ENCODE assay signal across 8 cellular contexts in the genomic region with DNA sequence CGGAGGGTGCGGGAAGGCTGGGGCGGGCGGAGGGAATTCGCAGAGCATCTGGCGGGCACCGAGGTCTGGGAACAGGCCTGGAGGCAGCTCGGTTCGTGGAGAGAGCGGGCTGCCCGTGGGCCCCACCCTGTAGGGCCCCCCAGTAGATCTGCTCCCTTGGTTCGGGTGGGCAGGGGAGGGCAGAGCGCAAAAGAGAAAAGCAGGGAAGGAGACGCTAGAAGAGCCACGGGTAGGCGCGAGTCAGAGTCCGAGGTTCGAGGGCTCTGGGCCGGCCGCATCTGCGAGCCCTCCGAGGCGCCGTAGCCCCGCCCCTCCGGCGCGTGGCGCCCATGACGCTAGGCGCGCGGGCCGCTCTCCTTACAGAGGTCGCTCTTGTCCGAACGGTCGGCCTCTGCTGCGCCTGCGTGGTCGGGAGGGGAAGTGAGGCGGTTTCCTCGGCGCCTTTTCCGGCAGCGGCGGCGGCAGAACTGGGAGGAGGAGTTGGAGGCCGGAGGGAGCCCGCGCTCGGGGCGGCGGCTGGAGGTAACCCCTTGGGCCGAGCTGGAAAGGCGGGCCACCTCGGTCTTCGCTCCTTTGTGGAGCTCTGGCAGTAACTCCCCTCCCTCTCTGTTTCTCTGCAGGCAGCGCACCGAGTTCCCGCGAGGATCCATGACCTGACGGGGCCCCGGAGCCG. TPM values are rescaled to one million over a fixed set of nuclear protein-coding genes. Genes with fewer than 3 reads are reported as not detected.
A peak's percentile ranks its signal among the peaks of the same experiment; 100 is the strongest.
DNase-seq lines count a peak whose midpoint lies in the region; ATAC-seq and TF ChIP-seq lines count a peak whose summit lies in the region.

A gene (plus strand): TSS at position 447 of the 673 bp plus-strand sequence. CDS start 655 bp downstream, outside the sequence.

- H3K9ac ChIP-seq in SK-N-SH = peak within 1 kb of the TSS; percentile 98

- peak within 1 kb of the TSS; percentile 23 for H2AFZ ChIP-seq in SK-N-SH (ENCODE audit: low read depth)

- H3K9me3 Mint-ChIP-seq in activated naive CD4-positive, alpha-beta T cell treated with anti-CD3 and anti-CD28 coated beads, Interleukin-2, amount 50 U/mL, for 24 hours = no peaks in the 10 kb centered on the region

- H3K4me1 ChIP-seq in SK-N-SH (ENCODE audit: control insufficient read depth in 1 of 2, insufficient read depth in 2 of 2, low read depth in 1 of 2, low read length in 1 of 2) (peaks cover 12 to 19% of the 10 kb centered on the region in 2 experiments), testis (peaks cover 26% of the 10 kb centered on the region)

- POLR2A ChIA-PET in SK-N-SH (lab: Yijun Ruan, JAX) = interaction anchor here (0.6 to 1.5 kb wide), 7 partner anchors 13 to 169 kb away, joined by 3 to 8 read pairs (median 4); no protein-coding TSS in a partner anchor

- H3K9me3 ChIP-seq in SK-N-SH = no peaks in the 10 kb centered on the region
- no peaks in the 10 kb centered on the region for H3K9me3 ChIP-seq in testis

- peak within 1 kb of the TSS; percentile 100 for H3K27ac Mint-ChIP-seq in activated naive CD4-positive, alpha-beta T cell treated with anti-CD3 and anti-CD28 coated beads, Interleukin-2, amount 50 U/mL, for 24 hours

- peaks cover 30 to 42% of the 10 kb centered on the region in 2 experiments for H3K36me3 ChIP-seq in SK-N-SH (replicated peaks in 1 of 2; ENCODE audit: control insufficient read depth in 1 of 2, insufficient read depth in 2 of 2, low read length in 1 of 2)
- no peaks in the 10 kb centered on the region for H3K36me3 ChIP-seq in testis (ENCODE audit: low read depth, missing control alignments)

- ATAC-seq in HG02571 (IDR thresholded peaks at IDR 0.05; ENCODE audit: unreplicated experiment) = peak; percentile 73
- ATAC-seq in omental fat pad (ENCODE audit: low FRiP score) = peak; percentile 98

- 1% methylated on average over 49 of the region's 66 CpGs for WGBS in SK-N-SH (ENCODE audit: low lambda C conversion rate)
- 0% methylated on average over 34 to 36 of the region's 66 CpGs for WGBS in testis, 2 donors

- peak; percentile 2 to 4; a peak in 1 of 4 replicates for TF ChIP-seq EP300 in SK-N-SH (IDR thresholded peaks at IDR 0.05; ENCODE audit: borderline replicate concordance in 1 of 2, low read depth in 1 of 2, low read length in 1 of 2)

- H3K27me3 ChIP-seq in SK-N-SH (ENCODE audit: insufficient read depth) (no peaks in the 10 kb centered on the region), testis (no peaks in the 10 kb centered on the region)

- CTCF ChIA-PET in SK-N-SH (lab: Yijun Ruan, JAX) = interaction anchor here (0.9 to 2.1 kb wide), 7 partner anchors 13 to 219 kb away, joined by 3 to 13 read pairs (median 6); a partner anchor contains a TSS

- H3K4me3 ChIP-seq in GM08714 (ENCODE audit: low read length) (peak within 1 kb of the TSS; percentile 94), SK-N-SH (ENCODE audit: low read depth in 2 of 2, low read length in 1 of 2) (peak within 1 kb of the TSS; percentile 85 to 91), testis (peak within 1 kb of the TSS; percentile 96)

- no peak; the same call in none of the 2 replicates for TF ChIP-seq RAD21 in SK-N-SH (IDR thresholded peaks at IDR 0.05; ENCODE audit: low read length)

- no peaks in the 10 kb centered on the region for H3K9me2 ChIP-seq in SK-N-SH

- TF ChIP-seq CTCF in SK-N-SH (IDR thresholded peaks at IDR 0.05) (no peak), omental fat pad (IDR thresholded peaks at IDR 0.05) (no peak), testis (IDR thresholded peaks at IDR 0.05) (no peak)

- peaks cover 28% of the 10 kb centered on the region for H3K4me1 Mint-ChIP-seq in activated naive CD4-positive, alpha-beta T cell treated with anti-CD3 and anti-CD28 coated beads, Interleukin-2, amount 50 U/mL, for 24 hours

- peak within 1 kb of the TSS; percentile 96 for H3K4me3 Mint-ChIP-seq in activated naive CD4-positive, alpha-beta T cell treated with anti-CD3 and anti-CD28 coated beads, Interleukin-2, amount 50 U/mL, for 24 hours

- H3K27ac ChIP-seq in SK-N-SH (ENCODE audit: low read depth in 2 of 2, low read length in 1 of 2) = peak within 1 kb of the TSS; percentile 93 to 98
- peak within 1 kb of the TSS; percentile 98 to 99 for H3K27ac ChIP-seq in testis

- H4K20me1 ChIP-seq in SK-N-SH (ENCODE audit: insufficient read depth) = peaks cover 38% of the 10 kb centered on the region

- H3K27me3 Mint-ChIP-seq in activated naive CD4-positive, alpha-beta T cell treated with anti-CD3 and anti-CD28 coated beads, Interleukin-2, amount 50 U/mL, for 24 hours = no peaks in the 10 kb centered on the region

- TF ChIP-seq POLR2A in testis (IDR thresholded peaks at IDR 0.05) = peak; percentile 87

- peaks cover 56% of the 10 kb centered on the region for H3K79me2 ChIP-seq in SK-N-SH (ENCODE audit: insufficient read depth)

- peak within 1 kb of the TSS; percentile 72 for H3K4me2 ChIP-seq in SK-N-SH

- intact Hi-C loops in testis (cut with DNase I; ENCODE audit: low total_unique reads) = loop anchor here (10.0 kb wide), 1 partner anchor 82 kb away; no protein-coding TSS in a partner anchor

- H3K36me3 Mint-ChIP-seq in activated naive CD4-positive, alpha-beta T cell treated with anti-CD3 and anti-CD28 coated beads, Interleukin-2, amount 50 U/mL, for 24 hours = peaks cover 36% of the 10 kb centered on the region

- DNase-seq in NCI-H1048 (lab: John Stamatoyannopoulos, UW) = peak; percentile 94
- peak; percentile 98 for DNase-seq in SK-N-SH
- DNase-seq in glomerular endothelial cell (ENCODE audit: extremely low read depth, low read depth, low spot score) = no peak
- peak; percentile 86 for DNase-seq in omental fat pad (ENCODE audit: low spot score)
- peak; percentile 98 for DNase-seq in testis

- peaks cover 26% of the 10 kb centered on the region for H3F3A ChIP-seq in SK-N-SH (replicated peaks; ENCODE audit: insufficient read depth)

TF ChIP-seq in SK-N-SH, 30 proteins besides CTCF, POLR2A, EP300 and RAD21 (continues in another document):
- TF ChIP-seq CHD2 (IDR thresholded peaks at IDR 0.05; ENCODE audit: low read length, partially characterized antibody) (no peak), TEAD4 (IDR thresholded peaks at IDR 0.05; ENCODE audit: borderline replicate concordance, insufficient read depth) (no peak), POLR2AphosphoS5 (IDR thresholded peaks at IDR 0.05; ENCODE audit: low read depth, low read length) (peak; percentile 88), FOXM1 (IDR thresholded peaks at IDR 0.05; ENCODE audit: low read depth) (no peak), TAF1 (IDR thresholded peaks at IDR 0.05; ENCODE audit: borderline replicate concordance, low read depth, low read length) (peak; percentile 95), JUND (IDR thresholded peaks at IDR 0.05) (no peak), GABPA (IDR thresholded peaks at IDR 0.05; ENCODE audit: low read depth) (peak; percentile 79), YY1 (IDR thresholded peaks at IDR 0.05; ENCODE audit: low read depth) (peak; percentile 72; the same call in 1 of the 2 replicates), FOSL2 (IDR thresholded peaks at IDR 0.05; ENCODE audit: borderline replicate concordance, low read depth) (no peak; the same call in 1 of the 2 replicates), GATA2 (CRISPR knock-in tag; IDR thresholded peaks at IDR 0.05) (no peak), SMC3 (IDR thresholded peaks at IDR 0.05; ENCODE audit: low read depth, low read length) (peak; percentile 30; the same call in 1 of the 2 replicates), SIN3A (IDR thresholded peaks at IDR 0.05; ENCODE audit: borderline replicate concordance, low read depth, low read length) (peak; percentile 74; the same call in 1 of the 2 replicates)
- TF ChIP-seq, protein P1, sequence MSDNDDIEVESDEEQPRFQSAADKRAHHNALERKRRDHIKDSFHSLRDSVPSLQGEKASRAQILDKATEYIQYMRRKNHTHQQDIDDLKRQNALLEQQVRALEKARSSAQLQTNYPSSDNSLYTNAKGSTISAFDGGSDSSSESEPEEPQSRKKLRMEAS (IDR thresholded peaks at IDR 0.05; ENCODE audit: low read depth) = peak; percentile 61
- TF ChIP-seq, protein P2, sequence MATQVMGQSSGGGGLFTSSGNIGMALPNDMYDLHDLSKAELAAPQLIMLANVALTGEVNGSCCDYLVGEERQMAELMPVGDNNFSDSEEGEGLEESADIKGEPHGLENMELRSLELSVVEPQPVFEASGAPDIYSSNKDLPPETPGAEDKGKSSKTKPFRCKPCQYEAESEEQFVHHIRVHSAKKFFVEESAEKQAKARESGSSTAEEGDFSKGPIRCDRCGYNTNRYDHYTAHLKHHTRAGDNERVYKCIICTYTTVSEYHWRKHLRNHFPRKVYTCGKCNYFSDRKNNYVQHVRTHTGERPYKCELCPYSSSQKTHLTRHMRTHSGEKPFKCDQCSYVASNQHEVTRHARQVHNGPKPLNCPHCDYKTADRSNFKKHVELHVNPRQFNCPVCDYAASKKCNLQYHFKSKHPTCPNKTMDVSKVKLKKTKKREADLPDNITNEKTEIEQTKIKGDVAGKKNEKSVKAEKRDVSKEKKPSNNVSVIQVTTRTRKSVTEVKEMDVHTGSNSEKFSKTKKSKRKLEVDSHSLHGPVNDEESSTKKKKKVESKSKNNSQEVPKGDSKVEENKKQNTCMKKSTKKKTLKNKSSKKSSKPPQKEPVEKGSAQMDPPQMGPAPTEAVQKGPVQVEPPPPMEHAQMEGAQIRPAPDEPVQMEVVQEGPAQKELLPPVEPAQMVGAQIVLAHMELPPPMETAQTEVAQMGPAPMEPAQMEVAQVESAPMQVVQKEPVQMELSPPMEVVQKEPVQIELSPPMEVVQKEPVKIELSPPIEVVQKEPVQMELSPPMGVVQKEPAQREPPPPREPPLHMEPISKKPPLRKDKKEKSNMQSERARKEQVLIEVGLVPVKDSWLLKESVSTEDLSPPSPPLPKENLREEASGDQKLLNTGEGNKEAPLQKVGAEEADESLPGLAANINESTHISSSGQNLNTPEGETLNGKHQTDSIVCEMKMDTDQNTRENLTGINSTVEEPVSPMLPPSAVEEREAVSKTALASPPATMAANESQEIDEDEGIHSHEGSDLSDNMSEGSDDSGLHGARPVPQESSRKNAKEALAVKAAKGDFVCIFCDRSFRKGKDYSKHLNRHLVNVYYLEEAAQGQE (IDR thresholded peaks at IDR 0.05; ENCODE audit: low read depth, low read length) = peak; percentile 35; the same call in 1 of the 2 replicates

RNA-seq across cellular contexts. Expression of the gene that starts here (rescaled TPM):
- polyA plus RNA-seq in SK-N-SH (2012; rRNA removed) (32.2 and 45.2 TPM in 2 replicates), testis (ENCODE audit: insufficient read depth, low read depth, low replicate concordance) (41.3 TPM)
- 39.8 and 44.0 TPM in 2 replicates for polyA plus RNA-seq in SK-N-SH (2012; cell fraction: cytosol; rRNA removed)
- 21.8 and 24.4 TPM in 2 replicates for polyA plus RNA-seq in SK-N-SH (2012; cell fraction: nucleus; rRNA removed)
- total RNA-seq in glomerular endothelial cell (73.9 and 74.7 TPM in 2 replicates), omental fat pad (10 to 100 TPM; 35.4 to 85.0 (median 45.9) TPM), testis (10 to 100 TPM; 45.2 to 51.8 TPM)
